26 cellular contexts compared by ENCODE assay signal in the genomic region with DNA sequence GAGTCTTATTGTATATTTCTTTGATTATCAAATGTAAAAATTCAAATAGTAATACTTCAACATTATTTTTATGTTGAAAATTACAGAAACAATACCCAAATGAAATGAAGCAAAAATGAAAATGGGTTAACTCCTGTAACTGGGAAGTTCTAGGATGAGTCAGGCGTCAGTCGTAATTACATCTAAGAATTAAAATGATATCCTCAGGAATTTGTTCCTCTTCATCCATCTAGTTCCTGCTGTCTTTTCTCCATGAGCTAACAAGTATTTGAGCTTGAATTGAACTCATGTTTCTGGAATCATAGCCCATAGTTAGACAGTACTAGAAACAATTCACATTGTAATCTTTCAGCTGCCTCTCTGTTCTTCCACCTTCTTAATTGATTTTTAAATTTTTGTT.
"Had no signal": no experiment of that assay in that cellular context is flagged by ENCODE, and none has a peak within 500 bp of the region (broad histone marks: within the 10 kb centered on the region; RNA-seq: fewer than 3 reads in every experiment).

No MANE protein-coding gene starts in this region.

- H3K27ac ChIP-seq: colonic mucosa, epithelial cell of prostate, esophagus squamous epithelium, gastrocnemius medialis, heart right ventricle, left lung, lower lobe of right lung had no signal

- H3K4me3 ChIP-seq: colonic mucosa, esophagus squamous epithelium, gastrocnemius medialis, heart right ventricle, left lung, lower lobe of right lung, mucosa of descending colon had no signal

- H3K27me3 ChIP-seq: colonic mucosa, esophagus squamous epithelium, gastrocnemius medialis, heart right ventricle, left lung had no signal

- FAIRE-seq: endometrium had no signal

- H3K36me3 ChIP-seq: colonic mucosa, esophagus squamous epithelium, gastrocnemius medialis, heart right ventricle, left lung, lower lobe of right lung had no signal

- ATAC-seq: effector memory CD8-positive, alpha-beta T cell; esophagus mucosa; gastrocnemius medialis; heart right ventricle; left cardiac atrium; left lung; left ventricle myocardium superior; lower lobe of right lung; mucosa of descending colon; naive thymus-derived CD8-positive, alpha-beta T cell had no signal

- DNase-seq: colonic mucosa; cortex of kidney; effector CD8-positive, alpha-beta T cell; effector memory CD8-positive, alpha-beta T cell; endodermal cell; erythroblast; esophagus squamous epithelium; foreskin fibroblast; foreskin melanocyte; gastrocnemius medialis; glutamatergic neuron; head of caudate nucleus; heart right ventricle; hippocampal formation; islet precursor cell; left cardiac atrium; left lung; left ventricle myocardium superior; lower lobe of right lung; mesenchymal stem cell; mucosa of descending colon; naive B cell; naive thymus-derived CD8-positive, alpha-beta T cell had no signal

- H3K9me3 ChIP-seq: colonic mucosa, esophagus squamous epithelium, gastrocnemius medialis, lower lobe of right lung had no signal

- H3K4me1 ChIP-seq: colonic mucosa, esophagus squamous epithelium, gastrocnemius medialis, heart right ventricle, left lung, lower lobe of right lung had no signal
